In genomic region chr1:13901597-13901996, GRCh38 we compare ENCODE assay signal across 11 cellular contexts.
DNase-seq lines count a peak whose midpoint lies in the region; ATAC-seq and TF ChIP-seq lines count a peak whose summit lies in the region.
"Had no signal": no experiment of that assay in that cellular context is flagged by ENCODE, and none has a peak within 500 bp of the region (broad histone marks: within the 10 kb centered on the region; RNA-seq: fewer than 3 reads in every experiment).

No MANE protein-coding gene starts in this region.

- ATAC-seq in esophagus mucosa (no peak), HG03108 (IDR thresholded peaks at IDR 0.05; ENCODE audit: unreplicated experiment) (no peak), HG03442 (IDR thresholded peaks at IDR 0.05; ENCODE audit: unreplicated experiment) (no peak)
- ATAC-seq: CD8-positive, alpha-beta T cell; HCT116 had no signal

- intact Hi-C loops in ovary (cut with DNase I), result no loop called here

- 13 to 37% (median 17%) methylated on average over 6 of the region's 6 CpGs for whole genome bisulfite sequencing in ovary, 3 donors

- TF ChIP-seq POLR2A in ovary (IDR thresholded peaks at IDR 0.05), result no peak

- H3K27ac ChIP-seq in ACC112 (ENCODE audit: low read depth, low read length), result peak overlapping the region; percentile 69; the same call in 1 of the 2 replicates
- peak overlapping the region; percentile 86 for H3K27ac ChIP-seq in VCaP
- peak overlapping the region; percentile 35 to 83 for H3K27ac ChIP-seq in ovary
- H3K27ac ChIP-seq: GM23248 had no signal

- H3K27me3 ChIP-seq in ACC112 (ENCODE audit: insufficient read depth, low read length), result no peaks in the 10 kb centered on the region
- no peaks in the 10 kb centered on the region for H3K27me3 ChIP-seq in ovary
- H3K27me3 ChIP-seq: BE2C had no signal

- H3K4me3 ChIP-seq in ACC112 (ENCODE audit: low read depth, low read length) (no peak overlapping the region), ovary (no peak overlapping the region)
- H3K4me3 ChIP-seq: GM23248 had no signal

- H3K4me1 ChIP-seq in ACC112 (ENCODE audit: control insufficient read depth, insufficient read depth, low read length, unreplicated experiment) (peaks cover 9% of the 10 kb centered on the region), ovary (ENCODE audit: insufficient read depth) (peaks cover 7% of the 10 kb centered on the region)
- H3K4me1 ChIP-seq: BE2C had no signal

- TF ChIP-seq CTCF in VCaP (conservative IDR thresholded peaks at IDR 0.05) (no peak), ovary (IDR thresholded peaks at IDR 0.05) (no peak)

- H3K79me2 ChIP-seq in ACC112 (ENCODE audit: control insufficient read depth, insufficient read depth, low read length, unreplicated experiment), result no peaks in the 10 kb centered on the region

- DNase-seq in DMS153 (lab: John Stamatoyannopoulos, UW) (peak; percentile 48), ovary (peak in 2 of 5 donors; percentile 18 to 31)
- DNase-seq: BE2C; CD8-positive, alpha-beta T cell; GM23248 had no signal

- H2AFZ ChIP-seq in ACC112 (ENCODE audit: low read length, unreplicated experiment), result no peak overlapping the region
- H2AFZ ChIP-seq: GM23248 had no signal

- H3K36me3 ChIP-seq in ACC112 (ENCODE audit: insufficient read depth, low read length) (no peaks in the 10 kb centered on the region), ovary (no peaks in the 10 kb centered on the region)
- H3K36me3 ChIP-seq: BE2C had no signal

- no peaks in the 10 kb centered on the region for H3K9me3 ChIP-seq in ovary
- H3K9me3 ChIP-seq: BE2C had no signal

- TF ChIP-seq EP300 in ovary (IDR thresholded peaks at IDR 0.05), result no peak
